Comparison of ENCODE assay signal across 18 cellular contexts in the genomic region with DNA sequence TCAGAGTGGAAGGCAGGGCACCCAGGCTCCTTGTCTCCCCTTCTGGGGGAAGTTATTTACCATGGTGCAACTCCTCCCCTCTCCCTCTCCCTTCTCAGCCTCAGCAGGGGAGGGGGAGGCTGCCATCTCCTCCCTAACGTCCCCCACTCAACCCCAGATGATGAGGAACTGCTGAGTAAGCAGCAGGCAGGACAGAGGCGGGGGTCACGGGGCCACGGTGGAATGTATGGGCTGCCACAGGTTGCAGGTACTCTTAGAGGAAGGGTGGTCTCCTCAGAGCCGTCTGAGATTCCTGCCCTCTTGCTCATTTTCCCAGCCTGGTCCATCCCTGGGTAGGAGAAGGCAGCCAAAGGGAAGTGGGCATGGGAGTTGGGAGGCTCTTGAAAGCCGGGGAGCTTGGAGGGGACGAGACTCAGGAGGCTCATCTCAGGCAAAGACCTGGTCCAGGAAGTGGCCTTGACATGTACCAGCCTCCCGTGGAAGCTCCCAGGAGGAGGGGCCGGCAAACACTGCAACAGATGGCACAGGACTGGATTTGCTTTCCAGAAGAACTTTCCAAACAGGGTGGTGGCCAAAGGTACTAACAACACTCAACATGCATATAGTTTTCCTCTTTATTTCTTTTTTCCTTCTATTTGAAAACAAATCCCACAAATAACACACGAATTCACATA. TPM values are rescaled to one million over a fixed set of nuclear protein-coding genes. Genes with fewer than 3 reads are reported as not detected.
A peak's percentile ranks its signal among the peaks of the same experiment; 100 is the strongest.
DNase-seq lines count a peak whose midpoint lies in the region; ATAC-seq and TF ChIP-seq lines count a peak whose summit lies in the region.
"Had no signal": no experiment of that assay in that cellular context is flagged by ENCODE, and none has a peak within 500 bp of the region (broad histone marks: within the 10 kb centered on the region; RNA-seq: fewer than 3 reads in every experiment).

No MANE protein-coding gene starts in this region.

- no peaks in the 10 kb centered on the region for H3K27me3 ChIP-seq in upper lobe of right lung
- H3K27me3 ChIP-seq: body of pancreas had no signal

- CTCF ChIA-PET in RWPE1 (lab: Yijun Ruan, JAX) = interaction anchor here (0.6 to 0.8 kb wide), 2 partner anchors 32 to 536 kb away, joined by 3 to 5 read pairs; no protein-coding TSS in a partner anchor

- H3K4me3 Mint-ChIP-seq in activated naive CD4-positive, alpha-beta T cell treated with anti-CD3 and anti-CD28 coated beads, Interleukin-2, amount 50 U/mL, for 24 hours = no peak overlapping the region
- peak overlapping the region; percentile 13 for H3K4me3 Mint-ChIP-seq in activated naive CD8-positive, alpha-beta T cell treated with anti-CD3 and anti-CD28 coated beads, Interleukin-2, amount 10 ng/mL, durations not matched to agents 7 days and 5 days
- no peak overlapping the region for H3K4me3 Mint-ChIP-seq in type B pancreatic cell
- H3K4me3 Mint-ChIP-seq: T-helper 2 cell treated with Interferon-gamma antibody and Interleukin-4, amounts not matched to agents 5 μg/mL and 100 μg/mL, for 36 hours had no signal

- no peaks in the 10 kb centered on the region for H3K27me3 Mint-ChIP-seq in activated naive CD4-positive, alpha-beta T cell treated with anti-CD3 and anti-CD28 coated beads, Interleukin-2, amount 50 U/mL, for 24 hours
- no peaks in the 10 kb centered on the region for H3K27me3 Mint-ChIP-seq in activated naive CD8-positive, alpha-beta T cell treated with anti-CD3 and anti-CD28 coated beads, Interleukin-2, amount 10 ng/mL, durations not matched to agents 7 days and 5 days
- H3K27me3 Mint-ChIP-seq in type B pancreatic cell = peaks cover 8% of the 10 kb centered on the region
- H3K27me3 Mint-ChIP-seq: activated CD4-positive, alpha-beta T cell treated with anti-CD3 and anti-CD28 coated beads for 36 hours had no signal

- POLR2A ChIA-PET in activated naive CD8-positive, alpha-beta T cell treated with anti-CD3 and anti-CD28 coated beads, Interleukin-2, amount 10 ng/mL, durations not matched to agents 7 days and 5 days (lab: Charles Lee) = interaction anchor here (1.6 to 4.6 kb wide), 3 partner anchors 8 to 17 kb away, joined by 6 to 38 read pairs (median 14); a partner anchor contains a TSS
- POLR2A ChIA-PET in RWPE1 (lab: Yijun Ruan, JAX; ENCODE audit: low non-redundant PET) = no interaction called here

- H3K27ac ChIP-seq in upper lobe of right lung (peak overlapping the region; percentile 51), RWPE1 (no peak overlapping the region)
- H3K27ac ChIP-seq: body of pancreas had no signal

- H3K4me1 ChIP-seq in mucosa of descending colon (ENCODE audit: low read depth) = peaks cover 18% of the 10 kb centered on the region
- peaks cover 37% of the 10 kb centered on the region for H3K4me1 ChIP-seq in upper lobe of right lung
- H3K4me1 ChIP-seq: body of pancreas had no signal

- no peak overlapping the region for H3K4me3 ChIP-seq in mucosa of descending colon
- H3K4me3 ChIP-seq in upper lobe of right lung = no peak overlapping the region
- H3K4me3 ChIP-seq: body of pancreas, thoracic aorta had no signal

- DNase-seq in activated naive CD4-positive, alpha-beta T cell treated with anti-CD3 and anti-CD28 coated beads, Interleukin-2, amount 50 U/mL, for 16 hours = no peak
- DNase-seq in activated naive CD8-positive, alpha-beta T cell treated with anti-CD3 and anti-CD28 coated beads, Interleukin-2, amount 10 ng/mL, durations not matched to agents 7 days and 5 days = no peak
- DNase-seq in mucosa of descending colon = peak; percentile 59 to 64 (median 60)
- peak; percentile 49 for DNase-seq in upper lobe of right lung
- DNase-seq in type B pancreatic cell (ENCODE audit: extremely low spot score, unreplicated experiment) = no peak
- no peak for DNase-seq in RWPE1 (ENCODE audit: low spot score)
- DNase-seq: activated CD4-positive, alpha-beta T cell treated with anti-CD3 and anti-CD28 coated beads for 36 hours; body of pancreas; hypothalamus; left cardiac atrium; MM.1S; NCI-H2081 treated with DMSO at 0.1 percent for 48 hours; NK-92 treated with Interleukin-12 subunit alpha and Interleukin-12 subunit beta, amount 100 ng/mL, for 24 hours; stimulated activated CD4-positive, alpha-beta T cell treated with anti-CD3 and anti-CD28 coated beads, Interleukin-15, amount 100 ng/mL, for 24 hours had no signal

- no peak for TF ChIP-seq CTCF in mucosa of descending colon (IDR thresholded peaks at IDR 0.05)
- no peak for TF ChIP-seq CTCF in upper lobe of right lung (IDR thresholded peaks at IDR 0.05)
- no peak for TF ChIP-seq CTCF in type B pancreatic cell (conservative IDR thresholded peaks at IDR 0.05)
- TF ChIP-seq CTCF in RWPE1 (conservative IDR thresholded peaks at IDR 0.05; ENCODE audit: low read depth) = no peak

- H3K4me1 Mint-ChIP-seq in activated naive CD4-positive, alpha-beta T cell treated with anti-CD3 and anti-CD28 coated beads, Interleukin-2, amount 50 U/mL, for 24 hours = peaks cover 61% of the 10 kb centered on the region
- peaks cover 71% of the 10 kb centered on the region for H3K4me1 Mint-ChIP-seq in activated naive CD8-positive, alpha-beta T cell treated with anti-CD3 and anti-CD28 coated beads, Interleukin-2, amount 10 ng/mL, durations not matched to agents 7 days and 5 days
- peaks cover 8% of the 10 kb centered on the region for H3K4me1 Mint-ChIP-seq in type B pancreatic cell (ENCODE audit: unreplicated experiment)

- no peak for ATAC-seq in activated naive CD8-positive, alpha-beta T cell treated with anti-CD3 and anti-CD28 coated beads, Interleukin-2, amount 10 ng/mL, durations not matched to agents 7 days and 5 days (ENCODE audit: low read depth)
- ATAC-seq in mucosa of descending colon (peak; percentile 73), upper lobe of right lung (no peak), GM21360 (IDR thresholded peaks at IDR 0.05; ENCODE audit: unreplicated experiment) (no peak)
- ATAC-seq: activated CD4-positive, alpha-beta T cell treated with anti-CD3 and anti-CD28 coated beads for 36 hours; body of pancreas; left cardiac atrium had no signal

- H3K9me3 Mint-ChIP-seq in activated naive CD4-positive, alpha-beta T cell treated with anti-CD3 and anti-CD28 coated beads, Interleukin-2, amount 50 U/mL, for 24 hours = no peaks in the 10 kb centered on the region
- H3K9me3 Mint-ChIP-seq in activated naive CD8-positive, alpha-beta T cell treated with anti-CD3 and anti-CD28 coated beads, Interleukin-2, amount 10 ng/mL, durations not matched to agents 7 days and 5 days = no peaks in the 10 kb centered on the region
- peaks cover 5% of the 10 kb centered on the region for H3K9me3 Mint-ChIP-seq in type B pancreatic cell
- H3K9me3 Mint-ChIP-seq: T-helper 2 cell treated with Interferon-gamma antibody and Interleukin-4, amounts not matched to agents 5 μg/mL and 100 μg/mL, for 36 hours had no signal

- H3K27ac Mint-ChIP-seq in activated naive CD4-positive, alpha-beta T cell treated with anti-CD3 and anti-CD28 coated beads, Interleukin-2, amount 50 U/mL, for 24 hours = peak overlapping the region; percentile 60
- peak overlapping the region; percentile 99 for H3K27ac Mint-ChIP-seq in activated naive CD8-positive, alpha-beta T cell treated with anti-CD3 and anti-CD28 coated beads, Interleukin-2, amount 10 ng/mL, durations not matched to agents 7 days and 5 days
- H3K27ac Mint-ChIP-seq in type B pancreatic cell = no peak overlapping the region
- H3K27ac Mint-ChIP-seq: T-helper 2 cell treated with Interferon-gamma antibody and Interleukin-4, amounts not matched to agents 5 μg/mL and 100 μg/mL, for 36 hours had no signal

- H3K9me3 ChIP-seq in mucosa of descending colon (no peaks in the 10 kb centered on the region), upper lobe of right lung (no peaks in the 10 kb centered on the region)
- H3K9me3 ChIP-seq: body of pancreas, thoracic aorta had no signal

- H3K36me3 Mint-ChIP-seq in activated naive CD4-positive, alpha-beta T cell treated with anti-CD3 and anti-CD28 coated beads, Interleukin-2, amount 50 U/mL, for 24 hours = no peaks in the 10 kb centered on the region
- H3K36me3 Mint-ChIP-seq in activated naive CD8-positive, alpha-beta T cell treated with anti-CD3 and anti-CD28 coated beads, Interleukin-2, amount 10 ng/mL, durations not matched to agents 7 days and 5 days = peaks cover 14% of the 10 kb centered on the region
- H3K36me3 Mint-ChIP-seq in type B pancreatic cell = no peaks in the 10 kb centered on the region

- H3K36me3 ChIP-seq in mucosa of descending colon (ENCODE audit: low read depth) (no peaks in the 10 kb centered on the region), upper lobe of right lung (no peaks in the 10 kb centered on the region)
- H3K36me3 ChIP-seq: thoracic aorta had no signal

- intact Hi-C loops in mucosa of descending colon (cut with DNase I, micrococcal nuclease) = no loop called here
- intact Hi-C loops in upper lobe of right lung (cut with DNase I) = no loop called here

RNA-seq across cellular contexts. Expression of a gene that starts 19.0 kb away (rescaled TPM):
- total RNA-seq in activated naive CD8-positive, alpha-beta T cell treated with anti-CD3 and anti-CD28 coated beads, Interleukin-2, amount 10 ng/mL, durations not matched to agents 7 days and 5 days = 10 to 100 TPM; 80.5 to 80.9 TPM
- 10 to 100 TPM; 26.2 to 51.0 (median 32.9) TPM for total RNA-seq in mucosa of descending colon
- total RNA-seq in upper lobe of right lung = 56.0 TPM
- total RNA-seq in type B pancreatic cell (ENCODE audit: low replicate concordance) = 11.3 and 12.9 TPM in 2 replicates

Comparison
In these comparisons a context has a peak if more than half of its experiments do, and no peak if none do; other contexts are left out.
1. DNase-seq: peak in mucosa of descending colon (3 of 3) and upper lobe of right lung (single experiment); none in activated naive CD4-positive, alpha-beta T cell treated with anti-CD3 and anti-CD28 coated beads, Interleukin-2, amount 50 U/mL, for 16 hours (single experiment), activated naive CD8-positive, alpha-beta T cell treated with anti-CD3 and anti-CD28 coated beads, Interleukin-2, amount 10 ng/mL, durations not matched to agents 7 days and 5 days (single experiment), type B pancreatic cell (single experiment) and RWPE1 (single experiment).